8 cellular contexts compared by ENCODE assay signal in genomic region chr10:96830511-96831199, GRCh38. TPM values are rescaled to one million over a fixed set of nuclear protein-coding genes. Genes with fewer than 3 reads are reported as not detected.
DNase-seq lines count a peak whose midpoint lies in the region; ATAC-seq and TF ChIP-seq lines count a peak whose summit lies in the region.

No MANE protein-coding gene starts in this region.

- H3K9me3 Mint-ChIP-seq in chondrocyte (ENCODE audit: low read depth) (no peaks in the 10 kb centered on the region), memory B cell (no peaks in the 10 kb centered on the region)

- peak; percentile 93 for TF ChIP-seq CTCF in 22Rv1 (IDR thresholded peaks at IDR 0.05)
- TF ChIP-seq CTCF in GM12872 (IDR thresholded peaks at IDR 0.05; ENCODE audit: insufficient read depth, low read depth, low read length): peak; percentile 78
- peak; percentile 90 for TF ChIP-seq CTCF in chondrocyte (IDR thresholded peaks at IDR 0.05)

- H3K27me3 Mint-ChIP-seq in chondrocyte (ENCODE audit: low read depth) (no peaks in the 10 kb centered on the region), memory B cell (no peaks in the 10 kb centered on the region)

- H3K4me3 Mint-ChIP-seq in chondrocyte (ENCODE audit: unreplicated experiment) (no peak overlapping the region), memory B cell (peak overlapping the region; percentile 58)

- H3K36me3 Mint-ChIP-seq in chondrocyte (ENCODE audit: low read depth) (no peaks in the 10 kb centered on the region), memory B cell (no peaks in the 10 kb centered on the region)

- DNase-seq in NCI-H2029 treated with DMSO at 0.1 percent for 48 hours (lab: John Stamatoyannopoulos, UW): peak; percentile 19
- DNase-seq in activated CD4-positive, CD25-positive, alpha-beta regulatory T cell treated with anti-CD3 and anti-CD28 coated beads, Interleukin-2, amount 50 U/mL, for 72 hours: peak; percentile 76
- no peak for DNase-seq in chondrocyte (ENCODE audit: low spot score)
- DNase-seq in memory B cell (ENCODE audit: low spot score in 2 of 2): peak; percentile 83 to 84
- peak; percentile 32 to 75 for DNase-seq in stimulated activated CD8-positive, alpha-beta memory T cell treated with anti-CD3 and anti-CD28 coated beads, Interleukin-15, amount 100 ng/mL, for 4 hours (ENCODE audit: low read depth in 2 of 2)

- H3K27ac ChIP-seq in 22Rv1: peak overlapping the region; percentile 94

- H3K4me1 Mint-ChIP-seq in chondrocyte (ENCODE audit: low read depth) (peaks cover 34% of the 10 kb centered on the region), memory B cell (peaks cover 24% of the 10 kb centered on the region)

- H3K27ac Mint-ChIP-seq in chondrocyte (ENCODE audit: unreplicated experiment): no peak overlapping the region
- peak overlapping the region; percentile 98 for H3K27ac Mint-ChIP-seq in memory B cell

- ATAC-seq in memory B cell (ENCODE audit: low read depth): no peak
- ATAC-seq in HG03457 (IDR thresholded peaks at IDR 0.05; ENCODE audit: unreplicated experiment): no peak

RNA-seq across cellular contexts. Expression of gene LCOR, which starts 1.4 kb away (rescaled TPM):
- total RNA-seq in chondrocyte: 27.9 to 37.2 TPM (median 29.4 TPM) in 3 replicates
